ENCODE assay signal across 14 cellular contexts in genomic region chr14:91693342-91693741, GRCh38. TPM values are rescaled to one million over a fixed set of nuclear protein-coding genes. Genes with fewer than 3 reads are reported as not detected.
A peak's percentile ranks its signal among the peaks of the same experiment; 100 is the strongest.
DNase-seq lines count a peak whose midpoint lies in the region; ATAC-seq and TF ChIP-seq lines count a peak whose summit lies in the region.
"Had no signal": no experiment of that assay in that cellular context is flagged by ENCODE, and none has a peak within 500 bp of the region (broad histone marks: within the 10 kb centered on the region; RNA-seq: fewer than 3 reads in every experiment).

No MANE protein-coding gene starts in this region.

- ATAC-seq in RWPE2 (ENCODE audit: low read depth), result peak; percentile 99
- no peak for ATAC-seq in GM21786 (IDR thresholded peaks at IDR 0.05; ENCODE audit: unreplicated experiment)
- ATAC-seq: left lobe of liver; naive thymus-derived CD8-positive, alpha-beta T cell; psoas muscle had no signal

- peaks cover 11% of the 10 kb centered on the region for H3K4me1 ChIP-seq in RWPE2 (ENCODE audit: insufficient read depth, poor library complexity, severe bottlenecking)
- H3K4me1 ChIP-seq: psoas muscle, SJSA1 had no signal

- H3K36me3 ChIP-seq in RWPE2 (ENCODE audit: low read depth), result no peaks in the 10 kb centered on the region
- H3K36me3 ChIP-seq: SJSA1 had no signal

- no peak overlapping the region for H3K4me3 ChIP-seq in RWPE2 (ENCODE audit: severe bottlenecking)
- H3K4me3 ChIP-seq: coronary artery, psoas muscle, SJSA1 had no signal

- H3K27me3 ChIP-seq in RWPE2 (ENCODE audit: insufficient read depth, poor library complexity, severe bottlenecking), result no peaks in the 10 kb centered on the region
- H3K27me3 ChIP-seq: SJSA1 had no signal

- TF ChIP-seq CTCF in RWPE2 (IDR thresholded peaks at IDR 0.05; ENCODE audit: poor library complexity, severe bottlenecking), result no peak

- DNase-seq in H4 (ENCODE audit: low spot score), result peak; percentile 36
- no peak for DNase-seq in RWPE2 (ENCODE audit: low spot score)
- peak; percentile 3 for DNase-seq in fibroblast of the conjunctiva (ENCODE audit: low read depth)
- peak; percentile 38 for DNase-seq in stromal cell of bone marrow (ENCODE audit: low read depth)
- no peak for DNase-seq in activated T-cell treated with anti-CD3 and anti-CD28 coated beads, Interleukin-2, amount 50 U/mL, for 1 hour
- no peak for DNase-seq in activated gamma-delta T cell (lab: John Stamatoyannopoulos, UW)
- DNase-seq: CD4-positive, alpha-beta memory T cell; naive thymus-derived CD8-positive, alpha-beta T cell; psoas muscle; stimulated activated CD4-positive, alpha-beta T cell treated with anti-CD3 and anti-CD28 coated beads, Interleukin-15, amount 100 ng/mL, for 24 hours had no signal

- H3K27ac ChIP-seq in RWPE2 (ENCODE audit: poor library complexity, severe bottlenecking), result no peak overlapping the region
- H3K27ac ChIP-seq: coronary artery, psoas muscle, SJSA1 had no signal

- H3K9me3 ChIP-seq in RWPE2 (ENCODE audit: severe bottlenecking), result peaks cover 4% of the 10 kb centered on the region
- H3K9me3 ChIP-seq: SJSA1 had no signal

RNA-seq across cellular contexts. Expression of gene CATSPERB, which starts 38.5 kb away (rescaled TPM):
- total RNA-seq in H4 (2014; rRNA removed; shearing (Covaris generic)), result 0.06 TPM in 1 of 2 replicates, not detected in the other
- total RNA-seq: left lobe of liver, SJSA1 had no signal

Comparison
In these comparisons a context has a peak if more than half of its experiments do, and no peak if none do; other contexts are left out.
1. DNase-seq: peak in H4 (single experiment), fibroblast of the conjunctiva (single experiment) and stromal cell of bone marrow (single experiment); none in RWPE2 (single experiment), activated T-cell treated with anti-CD3 and anti-CD28 coated beads, Interleukin-2, amount 50 U/mL, for 1 hour (single experiment) and activated gamma-delta T cell (single experiment).